10 cellular contexts compared by ENCODE assay signal in genomic region chr11:942853-943252, GRCh38. TPM values are rescaled to one million over a fixed set of nuclear protein-coding genes. Genes with fewer than 3 reads are reported as not detected.
A peak's percentile ranks its signal among the peaks of the same experiment; 100 is the strongest.
DNase-seq lines count a peak whose midpoint lies in the region; ATAC-seq and TF ChIP-seq lines count a peak whose summit lies in the region.
"Had no signal": no experiment of that assay in that cellular context is flagged by ENCODE, and none has a peak within 500 bp of the region (broad histone marks: within the 10 kb centered on the region; RNA-seq: fewer than 3 reads in every experiment).

No MANE protein-coding gene starts in this region.

- H3F3A ChIP-seq in smooth muscle cell (ENCODE audit: low read depth): peaks cover 14% of the 10 kb centered on the region

- CTCF ChIA-PET in activated CD4-positive, alpha-beta T cell treated with anti-CD3 and anti-CD28 coated beads for 36 hours (lab: Charles Lee): no interaction called here

- H3K4me2 ChIP-seq in smooth muscle cell: peak overlapping the region; percentile 74

- H3K36me3 ChIP-seq in smooth muscle cell (ENCODE audit: low read depth): no peaks in the 10 kb centered on the region

- H3K9me3 ChIP-seq in smooth muscle cell (replicated peaks; ENCODE audit: low read depth): no peaks in the 10 kb centered on the region

- H3K4me1 Mint-ChIP-seq in activated CD4-positive, alpha-beta T cell treated with anti-CD3 and anti-CD28 coated beads for 36 hours: peaks cover 47% of the 10 kb centered on the region
- peaks cover 46% of the 10 kb centered on the region for H3K4me1 Mint-ChIP-seq in stimulated activated memory B cell treated with anti-CD40 and anti-IgM and Interleukin-4, amounts not matched to agents 10 μg/mL and 1 μg/mL and 100 μg/mL, for 72 hours

- peak overlapping the region; percentile 52 for H3K9ac ChIP-seq in smooth muscle cell (ENCODE audit: low read depth)

- H3K4me1 ChIP-seq in smooth muscle cell (ENCODE audit: low read depth): peaks cover 50% of the 10 kb centered on the region

- DNase-seq in activated CD4-positive, alpha-beta T cell treated with anti-CD3 and anti-CD28 coated beads for 36 hours: no peak
- DNase-seq in activated CD4-positive, alpha-beta T cell treated with anti-CD3 and anti-CD28 coated beads, Interleukin-2, amount 50 U/mL, for 1 hour: no peak
- peak; percentile 71 for DNase-seq in astrocyte of the hippocampus (ENCODE audit: low read depth, low spot score)
- peak; percentile 76 for DNase-seq in iris pigment epithelial cell (ENCODE audit: low read depth)
- no peak for DNase-seq in smooth muscle cell (lab: John Stamatoyannopoulos, UW; ENCODE audit: unreplicated experiment)
- no peak for DNase-seq in SHP77 treated with DMSO at 0.1 percent for 48 hours (lab: John Stamatoyannopoulos, UW)
- DNase-seq: NCI-H446, T1000 had no signal

- H4K20me1 ChIP-seq in smooth muscle cell (ENCODE audit: low read depth): peaks cover 88% of the 10 kb centered on the region

- H3K79me2 ChIP-seq in smooth muscle cell (ENCODE audit: low read depth): peaks cover 91% of the 10 kb centered on the region

- H3K36me3 Mint-ChIP-seq in activated CD4-positive, alpha-beta T cell treated with anti-CD3 and anti-CD28 coated beads for 36 hours (ENCODE audit: low read depth): peaks cover 29% of the 10 kb centered on the region
- peaks cover 40% of the 10 kb centered on the region for H3K36me3 Mint-ChIP-seq in stimulated activated memory B cell treated with anti-CD40 and anti-IgM and Interleukin-4, amounts not matched to agents 10 μg/mL and 1 μg/mL and 100 μg/mL, for 72 hours

- no peak for TF ChIP-seq CTCF in smooth muscle cell (IDR thresholded peaks at IDR 0.05; ENCODE audit: borderline replicate concordance, insufficient read depth, poor library complexity, severe bottlenecking)

- no peak overlapping the region for H3K4me3 Mint-ChIP-seq in activated CD4-positive, alpha-beta T cell treated with anti-CD3 and anti-CD28 coated beads for 36 hours
- H3K4me3 Mint-ChIP-seq in stimulated activated memory B cell treated with anti-CD40 and anti-IgM and Interleukin-4, amounts not matched to agents 10 μg/mL and 1 μg/mL and 100 μg/mL, for 72 hours: no peak overlapping the region

- H3K27me3 Mint-ChIP-seq in activated CD4-positive, alpha-beta T cell treated with anti-CD3 and anti-CD28 coated beads for 36 hours: no peaks in the 10 kb centered on the region
- H3K27me3 Mint-ChIP-seq in stimulated activated memory B cell treated with anti-CD40 and anti-IgM and Interleukin-4, amounts not matched to agents 10 μg/mL and 1 μg/mL and 100 μg/mL, for 72 hours: no peaks in the 10 kb centered on the region

- ATAC-seq in activated CD4-positive, alpha-beta T cell treated with anti-CD3 and anti-CD28 coated beads for 36 hours: no peak
- ATAC-seq in stimulated activated memory B cell treated with anti-CD40 and anti-IgM and Interleukin-4, amounts not matched to agents 10 μg/mL and 1 μg/mL and 100 μg/mL, for 72 hours: no peak
- ATAC-seq in GM19328 (IDR thresholded peaks at IDR 0.05; ENCODE audit: unreplicated experiment): no peak

- H2AFZ ChIP-seq in smooth muscle cell (ENCODE audit: low read depth): no peak overlapping the region

- H3K27ac Mint-ChIP-seq in activated CD4-positive, alpha-beta T cell treated with anti-CD3 and anti-CD28 coated beads for 36 hours: peak overlapping the region; percentile 64
- no peak overlapping the region for H3K27ac Mint-ChIP-seq in stimulated activated memory B cell treated with anti-CD40 and anti-IgM and Interleukin-4, amounts not matched to agents 10 μg/mL and 1 μg/mL and 100 μg/mL, for 72 hours

- H3K27me3 ChIP-seq in smooth muscle cell (ENCODE audit: low read depth): no peaks in the 10 kb centered on the region

- WGBS in smooth muscle cell (ENCODE audit: low lambda C conversion rate): 17% methylated on average over 10 of the region's 10 CpGs

- H3K27ac ChIP-seq in smooth muscle cell (ENCODE audit: low read depth): peak overlapping the region; percentile 85

- no peaks in the 10 kb centered on the region for H3K9me3 Mint-ChIP-seq in activated CD4-positive, alpha-beta T cell treated with anti-CD3 and anti-CD28 coated beads for 36 hours (ENCODE audit: low read depth)
- H3K9me3 Mint-ChIP-seq in stimulated activated memory B cell treated with anti-CD40 and anti-IgM and Interleukin-4, amounts not matched to agents 10 μg/mL and 1 μg/mL and 100 μg/mL, for 72 hours: no peaks in the 10 kb centered on the region

- no peak overlapping the region for H3K4me3 ChIP-seq in smooth muscle cell

- intact Hi-C loops in activated CD4-positive, alpha-beta T cell treated with anti-CD3 and anti-CD28 coated beads for 36 hours (cut with DNase I, micrococcal nuclease): no loop called here

- POLR2A ChIA-PET in activated CD4-positive, alpha-beta T cell treated with anti-CD3 and anti-CD28 coated beads for 36 hours (lab: Charles Lee): no interaction called here

RNA-seq across cellular contexts. Expression of gene AP2A2, which starts 17.2 kb away (rescaled TPM):
- total RNA-seq in activated CD4-positive, alpha-beta T cell treated with anti-CD3 and anti-CD28 coated beads for 36 hours: 10 to 100 TPM; 43.5 to 71.6 TPM
- total RNA-seq in smooth muscle cell: 32.2 and 35.8 TPM in 2 replicates
- 25.1 and 31.8 TPM in 2 replicates for polyA plus RNA-seq in smooth muscle cell

RNA-seq across cellular contexts. Expression of gene CHID1, which starts 32.2 kb away (rescaled TPM):
- total RNA-seq in activated CD4-positive, alpha-beta T cell treated with anti-CD3 and anti-CD28 coated beads for 36 hours: 10 to 100 TPM; 60.4 to 75.3 TPM
- 54.3 and 76.5 TPM in 2 replicates for total RNA-seq in smooth muscle cell
- polyA plus RNA-seq in smooth muscle cell: 171 and 181 TPM in 2 replicates

Comparison
In these comparisons a context has a peak if more than half of its experiments do, and no peak if none do; other contexts are left out.
1. DNase-seq: peak in astrocyte of the hippocampus (single experiment) and iris pigment epithelial cell (single experiment); none in activated CD4-positive, alpha-beta T cell treated with anti-CD3 and anti-CD28 coated beads for 36 hours (single experiment), activated CD4-positive, alpha-beta T cell treated with anti-CD3 and anti-CD28 coated beads, Interleukin-2, amount 50 U/mL, for 1 hour (single experiment), smooth muscle cell (single experiment) and SHP77 treated with DMSO at 0.1 percent for 48 hours (single experiment).